18 cellular contexts compared by ENCODE assay signal in the genomic region with DNA sequence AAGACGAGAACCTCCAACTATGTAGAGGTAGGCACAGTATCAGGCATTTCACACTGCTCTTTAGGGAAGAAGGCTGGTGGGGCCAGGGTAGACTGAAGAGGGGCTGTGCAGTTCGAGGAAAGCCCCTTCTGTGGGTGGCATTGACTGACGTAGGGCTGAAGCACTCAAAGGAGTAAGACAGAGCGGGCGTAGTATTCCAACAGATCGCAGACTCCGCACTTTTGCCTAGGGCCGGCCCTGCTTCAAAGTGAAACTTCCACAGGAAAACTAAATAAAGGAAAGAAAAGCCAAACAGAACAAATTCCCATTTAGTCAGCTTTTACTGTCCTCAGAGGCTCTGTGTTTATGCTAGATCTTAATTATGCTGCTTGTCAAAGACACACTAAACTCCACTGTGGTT.
DNase-seq lines count a peak whose midpoint lies in the region; ATAC-seq and TF ChIP-seq lines count a peak whose summit lies in the region.
"Had no signal": no experiment of that assay in that cellular context is flagged by ENCODE, and none has a peak within 500 bp of the region (broad histone marks: within the 10 kb centered on the region; RNA-seq: fewer than 3 reads in every experiment).

No MANE protein-coding gene starts in this region.

- H3K27ac ChIP-seq in SK-N-MC (peak overlapping the region; percentile 69), osteoblast (ENCODE audit: low read depth, low read length) (peak overlapping the region; percentile 49)

- TF ChIP-seq CTCF in osteoblast (IDR thresholded peaks at IDR 0.05; ENCODE audit: extremely low read depth, low read depth, low read length), result no peak
- TF ChIP-seq CTCF in natural killer cell (IDR thresholded peaks at IDR 0.05), result no peak
- no peak for TF ChIP-seq CTCF in GM13977 (IDR thresholded peaks at IDR 0.05; ENCODE audit: extremely low read depth, insufficient read depth, missing control alignments)

- DNase-seq in EH (ENCODE audit: low read depth), result peak; percentile 35
- no peak for DNase-seq in SK-N-MC (ENCODE audit: low read depth, low spot score)
- DNase-seq in islet precursor cell, result peak; percentile 67
- DNase-seq in osteoblast (ENCODE audit: insufficient read length, low spot score, missing footprints), result no peak
- DNase-seq in AML-193 (lab: John Stamatoyannopoulos, UW), result no peak
- no peak for DNase-seq in natural killer cell
- no peak for DNase-seq in GM13977 (ENCODE audit: low spot score)
- DNase-seq in activated CD4-positive, alpha-beta T cell treated with anti-CD3 and anti-CD28 coated beads, Interleukin-2, amount 10 ng/mL, durations not matched to agents 24 days and 14 days, result no peak
- DNase-seq: DND-41, GF-D8, HFFc6, KG1, NCI-H1048, NCI-H1436 treated with DMSO at 0.1 percent for 48 hours, NCI-H2029 treated with DMSO at 0.1 percent for 48 hours, NCI-H510A, NCI-H82 had no signal

- no peaks in the 10 kb centered on the region for H3K36me3 ChIP-seq in SK-N-MC (ENCODE audit: insufficient read depth, low read length)
- no peaks in the 10 kb centered on the region for H3K36me3 ChIP-seq in osteoblast (ENCODE audit: insufficient read depth, low read length)

- no peak overlapping the region for H3K4me3 Mint-ChIP-seq in natural killer cell
- H3K4me3 Mint-ChIP-seq in activated CD4-positive, alpha-beta T cell treated with anti-CD3 and anti-CD28 coated beads, Interleukin-2, amount 10 ng/mL, durations not matched to agents 24 days and 14 days, result no peak overlapping the region
- H3K4me3 Mint-ChIP-seq: HFFc6 had no signal

- no peak overlapping the region for H3K9ac ChIP-seq in SK-N-MC (ENCODE audit: insufficient read length)

- H3K4me1 Mint-ChIP-seq in natural killer cell, result no peaks in the 10 kb centered on the region
- no peaks in the 10 kb centered on the region for H3K4me1 Mint-ChIP-seq in activated CD4-positive, alpha-beta T cell treated with anti-CD3 and anti-CD28 coated beads, Interleukin-2, amount 10 ng/mL, durations not matched to agents 24 days and 14 days

- no peaks in the 10 kb centered on the region for H3K27me3 Mint-ChIP-seq in natural killer cell (ENCODE audit: low read depth in 2 of 2)
- no peaks in the 10 kb centered on the region for H3K27me3 Mint-ChIP-seq in activated CD4-positive, alpha-beta T cell treated with anti-CD3 and anti-CD28 coated beads, Interleukin-2, amount 10 ng/mL, durations not matched to agents 24 days and 14 days

- in situ Hi-C loops in GM13977 (cut with MboI; ENCODE audit: low pct_unique_long_range_greater_than_20kb, low sequenced_read_pairs, unreplicated experiment), result no loop called here

- peak overlapping the region; percentile 61 for H3K4me2 ChIP-seq in osteoblast (ENCODE audit: insufficient read depth, low read length)

- H3K9me3 ChIP-seq in SK-N-MC (ENCODE audit: low read depth, low read length) (no peaks in the 10 kb centered on the region), osteoblast (ENCODE audit: low read depth, low read length) (no peaks in the 10 kb centered on the region)

- H3K9me3 Mint-ChIP-seq in natural killer cell, result peaks cover 0 to 3% of the 10 kb centered on the region in 2 donors
- no peaks in the 10 kb centered on the region for H3K9me3 Mint-ChIP-seq in activated CD4-positive, alpha-beta T cell treated with anti-CD3 and anti-CD28 coated beads, Interleukin-2, amount 10 ng/mL, durations not matched to agents 24 days and 14 days
- H3K9me3 Mint-ChIP-seq: HFFc6 had no signal

- peaks cover 20% of the 10 kb centered on the region for H3K4me1 ChIP-seq in osteoblast (ENCODE audit: insufficient read depth, low read length)

- no peaks in the 10 kb centered on the region for H4K20me1 ChIP-seq in osteoblast (ENCODE audit: insufficient read depth, low read length)

- H3K27ac Mint-ChIP-seq in natural killer cell, result no peak overlapping the region
- no peak overlapping the region for H3K27ac Mint-ChIP-seq in activated CD4-positive, alpha-beta T cell treated with anti-CD3 and anti-CD28 coated beads, Interleukin-2, amount 10 ng/mL, durations not matched to agents 24 days and 14 days
- H3K27ac Mint-ChIP-seq: HFFc6 had no signal

- peak overlapping the region; percentile 81 for H2AFZ ChIP-seq in osteoblast (ENCODE audit: low read length)

- H3K79me2 ChIP-seq in osteoblast (ENCODE audit: insufficient read depth, low read length), result no peaks in the 10 kb centered on the region

- H3K27me3 ChIP-seq in osteoblast (ENCODE audit: insufficient read depth, low read length), result no peaks in the 10 kb centered on the region

- intact Hi-C loops in natural killer cell (cut with micrococcal nuclease), result no loop called here
- intact Hi-C loops in activated CD4-positive, alpha-beta T cell treated with anti-CD3 and anti-CD28 coated beads, Interleukin-2, amount 10 ng/mL, durations not matched to agents 24 days and 14 days (cut with micrococcal nuclease), result no loop called here

- peak overlapping the region; percentile 29; the same call in 1 of the 2 replicates for H3K4me3 ChIP-seq in SK-N-MC
- H3K4me3 ChIP-seq in osteoblast (ENCODE audit: insufficient read depth, low read length), result peak overlapping the region; percentile 18

- H3K36me3 Mint-ChIP-seq in natural killer cell, result no peaks in the 10 kb centered on the region
- H3K36me3 Mint-ChIP-seq in activated CD4-positive, alpha-beta T cell treated with anti-CD3 and anti-CD28 coated beads, Interleukin-2, amount 10 ng/mL, durations not matched to agents 24 days and 14 days (ENCODE audit: low read depth), result no peaks in the 10 kb centered on the region

- no peak for ATAC-seq in natural killer cell
- ATAC-seq: Right ventricle myocardium inferior had no signal

Comparison
In these comparisons a context has a peak if more than half of its experiments do, and no peak if none do; other contexts are left out.
1. DNase-seq: peak in EH (single experiment) and islet precursor cell (single experiment); none in SK-N-MC (single experiment), osteoblast (single experiment), AML-193 (0 of 2), natural killer cell (single experiment), GM13977 (single experiment) and activated CD4-positive, alpha-beta T cell treated with anti-CD3 and anti-CD28 coated beads, Interleukin-2, amount 10 ng/mL, durations not matched to agents 24 days and 14 days (single experiment).